30 cellular contexts compared by ENCODE assay signal in genomic region chr7:135899458-135899857, GRCh38.
"Had no signal": no experiment of that assay in that cellular context is flagged by ENCODE, and none has a peak within 500 bp of the region (broad histone marks: within the 10 kb centered on the region; RNA-seq: fewer than 3 reads in every experiment).

No MANE protein-coding gene starts in this region.

- ATAC-seq: naive thymus-derived CD8-positive, alpha-beta T cell; psoas muscle; right cardiac atrium; right lobe of liver; stimulated activated effector memory CD8-positive, alpha-beta T cell treated with anti-CD3 and anti-CD28 coated beads, Interleukin-12 subunit alpha, Interleukin-12 subunit beta, amount 100 ng/mL, for 72 hours; stimulated activated naive B cell treated with anti-CD40 and anti-IgM and Interleukin-4, amounts not matched to agents 10 μg/mL and 1 μg/mL and 100 μg/mL, for 72 hours had no signal

- H3K36me3 ChIP-seq: neutrophil, ovary, right lobe of liver, sigmoid colon, stomach, thoracic aorta, thyroid gland, tibial nerve, upper lobe of left lung, vagina had no signal

- H3K4me1 ChIP-seq: parathyroid adenoma, psoas muscle, right lobe of liver, sigmoid colon, stomach, thyroid gland, tibial nerve, upper lobe of left lung, vagina had no signal

- H3K27me3 Mint-ChIP-seq: naive thymus-derived CD8-positive, alpha-beta T cell; progenitor cell of endocrine pancreas; stimulated activated naive B cell treated with anti-CD40 and anti-IgM and Interleukin-4, amounts not matched to agents 10 μg/mL and 1 μg/mL and 100 μg/mL, for 72 hours; stimulated activated naive CD8-positive, alpha-beta T cell treated with anti-CD3 and anti-CD28 coated beads, Interleukin-15, Interleukin-2, amounts not matched to agents 100 ng/mL and 50 ng/mL, for 24 hours had no signal

- H3K27ac Mint-ChIP-seq: naive thymus-derived CD8-positive, alpha-beta T cell; nephron progenitor cell; progenitor cell of endocrine pancreas; stimulated activated effector memory CD8-positive, alpha-beta T cell treated with anti-CD3 and anti-CD28 coated beads, Interleukin-12 subunit alpha, Interleukin-12 subunit beta, amount 100 ng/mL, for 72 hours; stimulated activated naive B cell treated with anti-CD40 and anti-IgM and Interleukin-4, amounts not matched to agents 10 μg/mL and 1 μg/mL and 100 μg/mL, for 72 hours; stimulated activated naive CD8-positive, alpha-beta T cell treated with anti-CD3 and anti-CD28 coated beads, Interleukin-15, Interleukin-2, amounts not matched to agents 100 ng/mL and 50 ng/mL, for 24 hours had no signal

- H3K9me3 ChIP-seq: neutrophil, ovary, psoas muscle, right lobe of liver, sigmoid colon, stomach, thoracic aorta, thyroid gland, tibial nerve, upper lobe of left lung, vagina had no signal

- FAIRE-seq: small intestine, urothelium cell line had no signal

- H3K36me3 Mint-ChIP-seq: naive thymus-derived CD8-positive, alpha-beta T cell; stimulated activated effector memory CD8-positive, alpha-beta T cell treated with anti-CD3 and anti-CD28 coated beads, Interleukin-12 subunit alpha, Interleukin-12 subunit beta, amount 100 ng/mL, for 72 hours; stimulated activated naive B cell treated with anti-CD40 and anti-IgM and Interleukin-4, amounts not matched to agents 10 μg/mL and 1 μg/mL and 100 μg/mL, for 72 hours had no signal

- H3K27ac ChIP-seq: neutrophil, ovary, parathyroid adenoma, psoas muscle, right lobe of liver, sigmoid colon, stomach, thoracic aorta, thyroid gland, tibial nerve, upper lobe of left lung, vagina had no signal

- H3K27me3 ChIP-seq: neutrophil, ovary, right lobe of liver, sigmoid colon, stomach, thyroid gland, tibial nerve, upper lobe of left lung, vagina had no signal

- H2AFZ ChIP-seq: parathyroid adenoma had no signal

- H3K9ac ChIP-seq: parathyroid adenoma had no signal

- DNase-seq: naive thymus-derived CD8-positive, alpha-beta T cell; nephron progenitor cell; nucleus accumbens; ovary; posterior cingulate gyrus; psoas muscle; right cardiac atrium; right lobe of liver; sigmoid colon; small intestine; stimulated activated CD4-positive, alpha-beta T cell treated with anti-CD3 and anti-CD28 coated beads, Interleukin-15, amount 100 ng/mL, for 24 hours; stimulated activated CD4-positive, alpha-beta T cell treated with anti-CD3 and anti-CD28 coated beads, Interleukin-2, amount 100 ng/mL, for 24 hours; stimulated activated CD4-positive, alpha-beta T cell treated with anti-CD3 and anti-CD28 coated beads, Interleukin-2, amount 100 ng/mL, for 48 hours; stimulated activated CD4-positive, alpha-beta T cell treated with anti-CD3 and anti-CD28 coated beads, Interleukin-4, amount 100 ng/mL, for 24 hours; stimulated activated naive B cell treated with anti-CD40 and anti-IgM and Interleukin-4, amounts not matched to agents 10 μg/mL and 1 μg/mL and 100 μg/mL, for 72 hours; stimulated activated naive CD4-positive, alpha-beta T cell treated with Interleukin-2 at 50 U/mL for 16 hours; stomach; thyroid gland; trophoblast cell; upper lobe of left lung had no signal

- H3K4me3 ChIP-seq: ovary, psoas muscle, right lobe of liver, sigmoid colon, stomach, thoracic aorta, thyroid gland, tibial nerve, upper lobe of left lung, vagina had no signal

- H3K4me3 Mint-ChIP-seq: naive thymus-derived CD8-positive, alpha-beta T cell; nephron progenitor cell; neural crest cell; stimulated activated effector memory CD8-positive, alpha-beta T cell treated with anti-CD3 and anti-CD28 coated beads, Interleukin-12 subunit alpha, Interleukin-12 subunit beta, amount 100 ng/mL, for 72 hours; stimulated activated naive B cell treated with anti-CD40 and anti-IgM and Interleukin-4, amounts not matched to agents 10 μg/mL and 1 μg/mL and 100 μg/mL, for 72 hours; stimulated activated naive CD8-positive, alpha-beta T cell treated with anti-CD3 and anti-CD28 coated beads, Interleukin-15, Interleukin-2, amounts not matched to agents 100 ng/mL and 50 ng/mL, for 24 hours had no signal

- H3K9me3 Mint-ChIP-seq: nephron progenitor cell; neural crest cell; stimulated activated naive CD8-positive, alpha-beta T cell treated with anti-CD3 and anti-CD28 coated beads, Interleukin-15, Interleukin-2, amounts not matched to agents 100 ng/mL and 50 ng/mL, for 24 hours had no signal

- H3K4me1 Mint-ChIP-seq: neural crest cell; stimulated activated naive B cell treated with anti-CD40 and anti-IgM and Interleukin-4, amounts not matched to agents 10 μg/mL and 1 μg/mL and 100 μg/mL, for 72 hours had no signal

- H3K79me2 ChIP-seq: parathyroid adenoma had no signal
